36 cellular contexts compared by ENCODE assay signal in genomic region chr18:74933930-74934329, GRCh38.
"Had no signal": no experiment of that assay in that cellular context is flagged by ENCODE, and none has a peak within 500 bp of the region (broad histone marks: within the 10 kb centered on the region; RNA-seq: fewer than 3 reads in every experiment).

No MANE protein-coding gene starts in this region.

- H3K9me3 Mint-ChIP-seq: activated B cell treated with CpG ODN at 0.5 μM for 24 hours; activated CD4-positive, alpha-beta memory T cell treated with anti-CD3 and anti-CD28 coated beads for 36 hours; activated CD4-positive, alpha-beta T cell treated with anti-CD3 and anti-CD28 coated beads, Interleukin-2, amount 10 ng/mL, durations not matched to agents 24 days and 14 days; activated CD8-positive, alpha-beta T cell treated with anti-CD3 and anti-CD28 coated beads for 36 hours; activated naive CD4-positive, alpha-beta T cell treated with anti-CD3 and anti-CD28 coated beads for 36 hours; activated naive CD4-positive, alpha-beta T cell treated with anti-CD3 and anti-CD28 coated beads, Interleukin-2, amount 50 U/mL, for 72 hours; activated naive CD8-positive, alpha-beta T cell treated with anti-CD3 and anti-CD28 coated beads for 36 hours; activated T-cell treated with anti-CD3 and anti-CD28 coated beads, Interleukin-2, amount 50 U/mL, for 4 hours; activated T-cell treated with anti-CD3 and anti-CD28 coated beads, Interleukin-2, amount 50 U/mL, for 72 hours; activated T-helper 1 cell treated with anti-CD3 and anti-CD28 coated beads, Interleukin-12 subunit alpha, Interleukin-12 subunit beta, Interleukin-2, Interleukin-4 antibody, amounts not matched to agents 30 ng/mL and 10 ng/mL and 1 ng/mL, durations not matched to agents 14 hours and 24 hours and 36 hours; activated T-helper 17 cell treated with anti-CD3 and anti-CD28 coated beads, Interleukin-2, amount 50 U/mL, for 72 hours; brain; T-helper 1 cell treated with Interleukin-12 subunit alpha and Interleukin-12 subunit beta and Interleukin-4 antibody, amounts not matched to agents 30 μg/mL and 1 μg/mL, for 36 hours; T-helper 2 cell treated with Interferon-gamma antibody and Interleukin-4, amounts not matched to agents 5 μg/mL and 100 μg/mL, for 36 hours had no signal

- H3K4me3 ChIP-seq: adrenal gland, cardiac muscle cell had no signal

- H3K27ac Mint-ChIP-seq: activated B cell treated with CpG ODN at 0.5 μM for 24 hours; activated CD4-positive, alpha-beta memory T cell treated with anti-CD3 and anti-CD28 coated beads for 36 hours; activated CD4-positive, alpha-beta T cell treated with anti-CD3 and anti-CD28 coated beads, Interleukin-2, amount 10 ng/mL, durations not matched to agents 24 days and 14 days; activated CD8-positive, alpha-beta T cell treated with anti-CD3 and anti-CD28 coated beads for 36 hours; activated naive CD4-positive, alpha-beta T cell treated with anti-CD3 and anti-CD28 coated beads for 36 hours; activated naive CD4-positive, alpha-beta T cell treated with anti-CD3 and anti-CD28 coated beads, Interleukin-2, amount 50 U/mL, for 72 hours; activated naive CD8-positive, alpha-beta T cell treated with anti-CD3 and anti-CD28 coated beads for 36 hours; activated T-cell treated with anti-CD3 and anti-CD28 coated beads, Interleukin-2, amount 50 U/mL, for 72 hours; activated T-helper 1 cell treated with anti-CD3 and anti-CD28 coated beads, Interleukin-12 subunit alpha, Interleukin-12 subunit beta, Interleukin-2, Interleukin-4 antibody, amounts not matched to agents 30 ng/mL and 10 ng/mL and 1 ng/mL, durations not matched to agents 14 hours and 24 hours and 36 hours; activated T-helper 17 cell treated with anti-CD3 and anti-CD28 coated beads, Interleukin-2, amount 50 U/mL, for 72 hours; brain; T-helper 1 cell treated with Interleukin-12 subunit alpha and Interleukin-12 subunit beta and Interleukin-4 antibody, amounts not matched to agents 30 μg/mL and 1 μg/mL, for 36 hours; T-helper 2 cell treated with Interferon-gamma antibody and Interleukin-4, amounts not matched to agents 5 μg/mL and 100 μg/mL, for 36 hours had no signal

- FAIRE-seq: bronchial epithelial cell, TTC549 had no signal

- DNase-seq: activated B cell treated with CpG ODN at 0.5 μM for 24 hours; activated CD4-positive, alpha-beta memory T cell treated with anti-CD3 and anti-CD28 coated beads for 36 hours; activated CD4-positive, alpha-beta T cell treated with anti-CD3 and anti-CD28 coated beads for 4 hours; activated CD4-positive, alpha-beta T cell treated with anti-CD3 and anti-CD28 coated beads, Interleukin-2, amount 10 ng/mL, durations not matched to agents 24 days and 14 days; activated CD4-positive, alpha-beta T cell treated with anti-CD3 and anti-CD28 coated beads, Interleukin-2, amount 50 U/mL, for 1 hour; activated CD4-positive, alpha-beta T cell treated with anti-CD3 and anti-CD28 coated beads, Interleukin-2, amount 50 U/mL, for 4 hours; activated CD4-positive, CD25-positive, alpha-beta regulatory T cell treated with anti-CD3 and anti-CD28 coated beads, Interleukin-2, amount 50 U/mL, for 72 hours; activated CD8-positive, alpha-beta memory T cell treated with anti-CD3 and anti-CD28 coated beads, Interleukin-2, amount 50 U/mL, for 4 hours; activated CD8-positive, alpha-beta T cell treated with anti-CD3 and anti-CD28 coated beads for 36 hours; activated effector memory CD4-positive, alpha-beta T cell treated with anti-CD3 and anti-CD28 coated beads, Interleukin-2, amount 50 U/mL, for 16 hours; activated gamma-delta T cell treated with Interleukin-2 at 50 U/mL for 16 hours; activated naive CD4-positive, alpha-beta T cell; activated naive CD4-positive, alpha-beta T cell treated with anti-CD3 and anti-CD28 coated beads for 36 hours; activated naive CD4-positive, alpha-beta T cell treated with anti-CD3 and anti-CD28 coated beads, Interleukin-2, amount 50 U/mL, for 16 hours; activated naive CD8-positive, alpha-beta T cell treated with anti-CD3 and anti-CD28 coated beads for 36 hours; activated T-cell treated with anti-CD3 and anti-CD28 coated beads for 4 hours; activated T-cell treated with anti-CD3 and anti-CD28 coated beads, Interleukin-2, amount 50 U/mL, for 1 hour; activated T-cell treated with anti-CD3 and anti-CD28 coated beads, Interleukin-2, amount 50 U/mL, for 4 hours; activated T-cell treated with anti-CD3 and anti-CD28 coated beads, Interleukin-2, amount 50 U/mL, for 72 hours; adrenal gland; amniotic stem cell; aorta; central memory CD4-positive, alpha-beta T cell; T-helper 1 cell; T-helper 2 cell; T-helper 9 cell had no signal

- H3K27me3 ChIP-seq: adrenal gland, cardiac muscle cell had no signal

- H3K36me3 ChIP-seq: adrenal gland, cardiac muscle cell had no signal

- H3K27ac ChIP-seq: adrenal gland, cardiac muscle cell, VCaP had no signal

- H3K9me3 ChIP-seq: adrenal gland had no signal

- H3K4me1 Mint-ChIP-seq: activated B cell treated with CpG ODN at 0.5 μM for 24 hours; activated CD4-positive, alpha-beta T cell treated with anti-CD3 and anti-CD28 coated beads, Interleukin-2, amount 10 ng/mL, durations not matched to agents 24 days and 14 days; activated naive CD8-positive, alpha-beta T cell treated with anti-CD3 and anti-CD28 coated beads for 36 hours; brain had no signal

- H3K36me3 Mint-ChIP-seq: activated CD4-positive, alpha-beta memory T cell treated with anti-CD3 and anti-CD28 coated beads for 36 hours; brain had no signal

- H3K27me3 Mint-ChIP-seq: activated B cell treated with CpG ODN at 0.5 μM for 24 hours; activated CD4-positive, alpha-beta memory T cell treated with anti-CD3 and anti-CD28 coated beads for 36 hours; activated CD4-positive, alpha-beta T cell treated with anti-CD3 and anti-CD28 coated beads, Interleukin-2, amount 10 ng/mL, durations not matched to agents 24 days and 14 days; activated CD8-positive, alpha-beta T cell treated with anti-CD3 and anti-CD28 coated beads for 36 hours; activated naive CD8-positive, alpha-beta T cell treated with anti-CD3 and anti-CD28 coated beads for 36 hours; activated T-helper 17 cell treated with anti-CD3 and anti-CD28 coated beads, Interleukin-2, amount 50 U/mL, for 72 hours; brain had no signal

- ATAC-seq: activated CD8-positive, alpha-beta T cell treated with anti-CD3 and anti-CD28 coated beads for 36 hours; activated naive CD4-positive, alpha-beta T cell treated with anti-CD3 and anti-CD28 coated beads, Interleukin-2, amount 50 U/mL, for 72 hours; activated T-cell treated with anti-CD3 and anti-CD28 coated beads, Interleukin-2, amount 50 U/mL, for 4 hours; activated T-cell treated with anti-CD3 and anti-CD28 coated beads, Interleukin-2, amount 50 U/mL, for 72 hours; activated T-helper 17 cell treated with anti-CD3 and anti-CD28 coated beads, Interleukin-2, amount 50 U/mL, for 72 hours had no signal

- H3K4me3 Mint-ChIP-seq: activated B cell treated with CpG ODN at 0.5 μM for 24 hours; activated CD4-positive, alpha-beta memory T cell treated with anti-CD3 and anti-CD28 coated beads for 36 hours; activated CD4-positive, alpha-beta T cell treated with anti-CD3 and anti-CD28 coated beads, Interleukin-2, amount 10 ng/mL, durations not matched to agents 24 days and 14 days; activated CD8-positive, alpha-beta T cell treated with anti-CD3 and anti-CD28 coated beads for 36 hours; activated naive CD4-positive, alpha-beta T cell treated with anti-CD3 and anti-CD28 coated beads for 36 hours; activated naive CD8-positive, alpha-beta T cell treated with anti-CD3 and anti-CD28 coated beads for 36 hours; activated T-cell treated with anti-CD3 and anti-CD28 coated beads, Interleukin-2, amount 50 U/mL, for 4 hours; activated T-cell treated with anti-CD3 and anti-CD28 coated beads, Interleukin-2, amount 50 U/mL, for 72 hours; activated T-helper 1 cell treated with anti-CD3 and anti-CD28 coated beads, Interleukin-12 subunit alpha, Interleukin-12 subunit beta, Interleukin-2, Interleukin-4 antibody, amounts not matched to agents 30 ng/mL and 10 ng/mL and 1 ng/mL, durations not matched to agents 14 hours and 24 hours and 36 hours; activated T-helper 17 cell treated with anti-CD3 and anti-CD28 coated beads, Interleukin-2, amount 50 U/mL, for 72 hours; brain; T-helper 1 cell treated with Interleukin-12 subunit alpha and Interleukin-12 subunit beta and Interleukin-4 antibody, amounts not matched to agents 30 μg/mL and 1 μg/mL, for 36 hours; T-helper 2 cell treated with Interferon-gamma antibody and Interleukin-4, amounts not matched to agents 5 μg/mL and 100 μg/mL, for 36 hours had no signal
